1 cellular context compared by ENCODE assay signal in the genomic region with DNA sequence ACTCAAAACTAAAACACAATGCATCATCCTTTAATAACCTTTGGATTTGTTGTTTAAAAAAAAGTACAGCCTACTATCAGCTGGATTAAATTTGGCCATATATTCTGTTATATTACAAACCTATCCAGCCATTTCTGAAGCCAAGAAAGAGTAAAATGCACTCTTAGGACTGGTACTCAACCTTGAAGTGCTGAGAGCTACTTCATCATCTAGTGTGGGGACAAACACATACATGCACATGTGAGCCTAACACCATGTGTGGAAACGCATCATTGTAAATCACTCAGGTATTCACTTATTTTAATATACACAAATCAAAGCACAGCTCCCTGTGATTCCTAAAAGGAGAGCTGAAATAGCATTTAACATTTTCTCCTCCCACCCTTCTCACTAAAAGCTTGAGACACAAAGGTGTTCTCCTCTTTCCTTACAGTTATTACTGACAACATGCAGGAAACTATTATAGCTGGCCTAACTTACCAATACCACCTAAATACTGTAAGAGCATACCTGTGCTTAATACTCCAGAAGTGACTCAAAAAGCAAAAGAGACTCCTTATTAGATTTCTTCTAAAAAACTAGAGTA.
TF ChIP-seq lines count a peak whose summit lies in the region.

No MANE protein-coding gene starts in this region.

TF ChIP-seq in H1, 55 proteins besides CTCF, POLR2A, EP300 and RAD21 (continued from another document):
- TF ChIP-seq TBP (IDR thresholded peaks at IDR 0.05; ENCODE audit: low read depth, low read length) = no peak
- no peak for TF ChIP-seq SRF (IDR thresholded peaks at IDR 0.05; ENCODE audit: low read depth, low read length)
